Comparison of ENCODE assay signal across 1 cellular context in genomic region chr1:42957880-42958487, GRCh38.
TF ChIP-seq lines count a peak whose summit lies in the region.

No MANE protein-coding gene starts in this region.

TF ChIP-seq in GM12878, 131 proteins besides CTCF, POLR2A, EP300 and RAD21 (continued from another document):
- TF ChIP-seq E2F8 (IDR thresholded peaks at IDR 0.05; ENCODE audit: low read depth, partially characterized antibody) (no peak), IRF3 (IDR thresholded peaks at IDR 0.05) (no peak), NFXL1 (IDR thresholded peaks at IDR 0.05; ENCODE audit: borderline replicate concordance) (no peak), HDAC2 (IDR thresholded peaks at IDR 0.05) (no peak), KDM1A (IDR thresholded peaks at IDR 0.05; ENCODE audit: borderline replicate concordance) (no peak), STAT1 (conservative IDR thresholded peaks at IDR 0.05) (no peak; the same call in 1 of the 2 replicates), TCF12 (IDR thresholded peaks at IDR 0.05; ENCODE audit: low read depth, low read length) (no peak), CBX5 (IDR thresholded peaks at IDR 0.05; ENCODE audit: low read depth) (no peak), BCL11A (IDR thresholded peaks at IDR 0.05; ENCODE audit: low read depth, low read length) (no peak), STAT3 (IDR thresholded peaks at IDR 0.05; ENCODE audit: low read depth, low read length) (no peak), POU2F2 (IDR thresholded peaks at IDR 0.05; ENCODE audit: borderline replicate concordance, low read depth, low read length) (no peak), YBX1 (IDR thresholded peaks at IDR 0.05) (no peak)
